ENCODE assay signal across 8 cellular contexts in genomic region chr19:39110263-39110967, GRCh38. TPM values are rescaled to one million over a fixed set of nuclear protein-coding genes. Genes with fewer than 3 reads are reported as not detected.
A peak's percentile ranks its signal among the peaks of the same experiment; 100 is the strongest.
DNase-seq lines count a peak whose midpoint lies in the region; ATAC-seq, FAIRE-seq and TF ChIP-seq lines count a peak whose summit lies in the region.

No MANE protein-coding gene starts in this region.

- H3K36me3 ChIP-seq in BLaER1 treated with 17β-estradiol and CSF1 and Interleukin-3, amounts not matched to agents 10 nM and 100 nM, result no peaks in the 10 kb centered on the region
- H3K36me3 ChIP-seq in parathyroid adenoma (ENCODE audit: control insufficient read depth, insufficient read depth, low read length) (no peaks in the 10 kb centered on the region), upper lobe of right lung (no peaks in the 10 kb centered on the region)

- peak overlapping the region in 2 of 11 experiments; percentile 2 to 38; a peak in 1 of 22 replicates for H3K9ac ChIP-seq in BLaER1 treated with 17β-estradiol and CSF1 and Interleukin-3, amounts not matched to agents 10 nM and 100 nM
- no peak overlapping the region for H3K9ac ChIP-seq in parathyroid adenoma

- H3K27me3 ChIP-seq in BLaER1 treated with 17β-estradiol and CSF1 and Interleukin-3, amounts not matched to agents 10 nM and 100 nM, result no peaks in the 10 kb centered on the region
- H3K27me3 ChIP-seq in parathyroid adenoma (ENCODE audit: control insufficient read depth, insufficient read depth, low read length) (no peaks in the 10 kb centered on the region), upper lobe of right lung (no peaks in the 10 kb centered on the region)

- peaks cover 4 to 12% (median 8%) of the 10 kb centered on the region in 10 experiments; a peak in 15 of 20 replicates for H3K4me1 ChIP-seq in BLaER1 treated with 17β-estradiol and CSF1 and Interleukin-3, amounts not matched to agents 10 nM and 100 nM
- peaks cover 12% of the 10 kb centered on the region for H3K4me1 ChIP-seq in parathyroid adenoma
- H3K4me1 ChIP-seq in upper lobe of right lung, result no peaks in the 10 kb centered on the region

- no peak overlapping the region for H2AFZ ChIP-seq in parathyroid adenoma

- peak; percentile 88 for ATAC-seq in upper lobe of right lung
- no peak for ATAC-seq in HG03469 (IDR thresholded peaks at IDR 0.05; ENCODE audit: unreplicated experiment)

- DNase-seq in HK-2 (ENCODE audit: unreplicated experiment) (peak; percentile 69), RCC 7860 (ENCODE audit: low spot score) (peak; percentile 18), activated T-helper 1 cell treated with Interleukin-2 at 50 U/mL for 16 hours (ENCODE audit: low read depth) (peak; percentile 44), fibroblast of the aortic adventitia (ENCODE audit: low read depth) (peak; percentile 39), upper lobe of right lung (peak; percentile 77)

- TF ChIP-seq CTCF in fibroblast of the aortic adventitia (IDR thresholded peaks at IDR 0.05; ENCODE audit: insufficient read depth, low read length) (peak; percentile 68), parathyroid adenoma (IDR thresholded peaks at IDR 0.05) (peak; percentile 83), upper lobe of right lung (IDR thresholded peaks at IDR 0.05) (peak; percentile 79)

- intact Hi-C loops in upper lobe of right lung (cut with DNase I), result no loop called here

- peaks cover 0 to 8% (median 0%) of the 10 kb centered on the region in 11 experiments; a peak in 1 of 22 replicates for H4K20me1 ChIP-seq in BLaER1 treated with 17β-estradiol and CSF1 and Interleukin-3, amounts not matched to agents 10 nM and 100 nM

- FAIRE-seq in RCC 7860 (lab: Jason Lieb, UNC), result no peak

- H3K27ac ChIP-seq in BLaER1 treated with 17β-estradiol and CSF1 and Interleukin-3, amounts not matched to agents 10 nM and 100 nM, result no peak overlapping the region
- no peak overlapping the region for H3K27ac ChIP-seq in parathyroid adenoma
- no peak overlapping the region for H3K27ac ChIP-seq in upper lobe of right lung

- no peaks in the 10 kb centered on the region for H3K9me3 ChIP-seq in BLaER1 treated with 17β-estradiol and CSF1 and Interleukin-3, amounts not matched to agents 10 nM and 100 nM (replicated peaks in 1 of 11)
- H3K9me3 ChIP-seq in parathyroid adenoma (ENCODE audit: control insufficient read depth, low read length) (no peaks in the 10 kb centered on the region), upper lobe of right lung (no peaks in the 10 kb centered on the region)

- H3K79me2 ChIP-seq in parathyroid adenoma, result no peaks in the 10 kb centered on the region

- H3K4me3 ChIP-seq in BLaER1 treated with 17β-estradiol and CSF1 and Interleukin-3, amounts not matched to agents 10 nM and 100 nM, result no peak overlapping the region
- H3K4me3 ChIP-seq in fibroblast of the aortic adventitia (ENCODE audit: low read depth, low read length) (no peak overlapping the region), parathyroid adenoma (ENCODE audit: low read depth, low read length) (no peak overlapping the region), upper lobe of right lung (no peak overlapping the region)

- H3K4me2 ChIP-seq in BLaER1 treated with 17β-estradiol and CSF1 and Interleukin-3, amounts not matched to agents 10 nM and 100 nM, result peak overlapping the region in 10 of 11 experiments; percentile 11 to 68 (median 43); a peak in 16 of 22 replicates
- no peak overlapping the region for H3K4me2 ChIP-seq in parathyroid adenoma (ENCODE audit: low read length)

RNA-seq across cellular contexts. Expression of gene PAK4, which starts 15.2 kb away (rescaled TPM):
- 7.6 and 9.0 TPM in 2 replicates for total RNA-seq in fibroblast of the aortic adventitia (ENCODE audit: low replicate concordance)
- 72.8 TPM for total RNA-seq in upper lobe of right lung

RNA-seq across cellular contexts. Expression of gene ACP7, which starts 26.2 kb away (rescaled TPM):
- total RNA-seq in fibroblast of the aortic adventitia (ENCODE audit: low replicate concordance) (0.45 TPM in 1 of 2 replicates, not detected in the other), upper lobe of right lung (not detected)

Comparison
In these comparisons a context has a peak if more than half of its experiments do, and no peak if none do; other contexts are left out.
1. DNase-seq: peak in every context shown above with its lines; median percentile 77 in upper lobe of right lung; 69 in HK-2; 44 in activated T-helper 1 cell treated with Interleukin-2 at 50 U/mL for 16 hours; 39 in fibroblast of the aortic adventitia; 18 in RCC 7860.